Comparison of ENCODE assay signal across 10 cellular contexts in genomic region chr15:38589502-38589901, GRCh38. TPM values are rescaled to one million over a fixed set of nuclear protein-coding genes. Genes with fewer than 3 reads are reported as not detected.
DNase-seq lines count a peak whose midpoint lies in the region; ATAC-seq, FAIRE-seq and TF ChIP-seq lines count a peak whose summit lies in the region.
"Had no signal": no experiment of that assay in that cellular context is flagged by ENCODE, and none has a peak within 500 bp of the region (broad histone marks: within the 10 kb centered on the region; RNA-seq: fewer than 3 reads in every experiment).

No MANE protein-coding gene starts in this region.

- no peaks in the 10 kb centered on the region for H3K9me3 ChIP-seq in small intestine (ENCODE audit: control insufficient read depth, low read depth)
- H3K9me3 ChIP-seq: ascending aorta had no signal

- CTCF ChIA-PET in WTC11 (lab: Charles Lee) = interaction anchor here (0.6 to 3.7 kb wide), 3 partner anchors 25 to 149 kb away, joined by 3 to 19 read pairs (median 5); no protein-coding TSS in a partner anchor

- no peak for ATAC-seq in WTC11

- H3K9me3 Mint-ChIP-seq in WTC11 = peaks cover 11% of the 10 kb centered on the region

- H3K4me1 Mint-ChIP-seq in WTC11 = no peaks in the 10 kb centered on the region

- H3K4me1 ChIP-seq in small intestine (ENCODE audit: control insufficient read depth in 2 of 2, insufficient read depth in 1 of 2, low read depth in 1 of 2, low read length in 1 of 2) = no peaks in the 10 kb centered on the region
- H3K4me1 ChIP-seq: ascending aorta had no signal

- no peak overlapping the region for H3K27ac Mint-ChIP-seq in WTC11

- H3K36me3 ChIP-seq in brain microvascular endothelial cell (replicated peaks) (no peaks in the 10 kb centered on the region), small intestine (ENCODE audit: control insufficient read depth in 2 of 2, insufficient read depth in 2 of 2, low read length in 2 of 2) (no peaks in the 10 kb centered on the region)
- H3K36me3 ChIP-seq: ascending aorta had no signal

- H3K4me3 ChIP-seq in brain microvascular endothelial cell (ENCODE audit: low read depth, low read length) = no peak overlapping the region
- no peak overlapping the region for H3K4me3 ChIP-seq in small intestine (ENCODE audit: low read depth in 1 of 2, low read length in 2 of 2)
- H3K4me3 ChIP-seq: ascending aorta had no signal

- in situ Hi-C loops in brain microvascular endothelial cell (cut with HindIII; ENCODE audit: low pct_ligation_motif_present, low sequenced_read_pairs) = no loop called here

- WGBS in small intestine, 3 donors = 42 to 60% (median 59%) methylated on average over 4 of the region's 4 CpGs

- no peak overlapping the region for H3K27ac ChIP-seq in brain microvascular endothelial cell
- H3K27ac ChIP-seq in small intestine (ENCODE audit: low read depth in 1 of 2, low read length in 1 of 2) = no peak overlapping the region
- H3K27ac ChIP-seq: ascending aorta had no signal

- no peak for FAIRE-seq in small intestine (lab: Jason Lieb, UNC)
- FAIRE-seq: GM18507 had no signal

- POLR2A ChIA-PET in WTC11 (lab: Charles Lee) = no interaction called here

- DNase-seq in ELR (ENCODE audit: low read depth) (peak; percentile 75), M059J (ENCODE audit: low read depth) (peak; percentile 75), brain microvascular endothelial cell (peak; percentile 57), non-pigmented ciliary epithelial cell (ENCODE audit: low read depth) (peak; percentile 55), NCI-H146 treated with DMSO at 0.1 percent for 48 hours (lab: John Stamatoyannopoulos, UW; ENCODE audit: unreplicated experiment) (no peak), WTC11 (ENCODE audit: low spot score) (no peak), small intestine (no peak)
- DNase-seq: NCI-H1105 treated with DMSO at 0.1 percent for 48 hours had no signal

- H3K27me3 ChIP-seq in brain microvascular endothelial cell (replicated peaks) (peaks cover 3% of the 10 kb centered on the region), small intestine (ENCODE audit: control insufficient read depth in 2 of 2, insufficient read depth in 2 of 2, low read length in 2 of 2) (no peaks in the 10 kb centered on the region)
- H3K27me3 ChIP-seq: ascending aorta had no signal

- no peaks in the 10 kb centered on the region for H3K36me3 Mint-ChIP-seq in WTC11

- H3K27me3 Mint-ChIP-seq in WTC11 (ENCODE audit: low read depth) = peaks cover 5% of the 10 kb centered on the region

- no peak for TF ChIP-seq CTCF in brain microvascular endothelial cell (IDR thresholded peaks at IDR 0.05; ENCODE audit: low read depth, low read length, missing control alignments)
- TF ChIP-seq CTCF in WTC11 (IDR thresholded peaks at IDR 0.05) = no peak

- H3K4me3 Mint-ChIP-seq in WTC11 = no peak overlapping the region

TF ChIP-seq in WTC11, 78 proteins besides CTCF, POLR2A, EP300 and RAD21:
- TF ChIP-seq TP53 (CRISPR knock-in tag; IDR thresholded peaks at IDR 0.05) (no peak), FOXJ3 (CRISPR knock-in tag; IDR thresholded peaks at IDR 0.05; ENCODE audit: borderline replicate concordance) (no peak), FOXK1 (CRISPR knock-in tag; IDR thresholded peaks at IDR 0.05) (no peak), TCF7 (CRISPR knock-in tag; IDR thresholded peaks at IDR 0.05; ENCODE audit: low read depth) (no peak), ELF4 (CRISPR knock-in tag; IDR thresholded peaks at IDR 0.05; ENCODE audit: low read depth) (no peak), ZNF281 (CRISPR knock-in tag; IDR thresholded peaks at IDR 0.05) (no peak), RORB (CRISPR knock-in tag; IDR thresholded peaks at IDR 0.05) (no peak), ZNF219 (CRISPR knock-in tag; IDR thresholded peaks at IDR 0.05; ENCODE audit: borderline replicate concordance) (no peak), NR1H2 (CRISPR knock-in tag; IDR thresholded peaks at IDR 0.05) (no peak), EMX1 (CRISPR knock-in tag; IDR thresholded peaks at IDR 0.05) (no peak), ZMAT4 (CRISPR knock-in tag; IDR thresholded peaks at IDR 0.05) (no peak), ZNF512 (CRISPR knock-in tag; IDR thresholded peaks at IDR 0.05; ENCODE audit: borderline replicate concordance) (no peak), ATF2 (CRISPR knock-in tag; IDR thresholded peaks at IDR 0.05; ENCODE audit: borderline replicate concordance, low read depth) (no peak), CBFB (CRISPR knock-in tag; IDR thresholded peaks at IDR 0.05; ENCODE audit: low read depth) (no peak), ZNF121 (CRISPR knock-in tag; IDR thresholded peaks at IDR 0.05) (no peak), FOXP4 (CRISPR knock-in tag; IDR thresholded peaks at IDR 0.05) (no peak)

RNA-seq across cellular contexts. Expression of gene RASGRP1, which starts 24.9 kb away (rescaled TPM):
- total RNA-seq in M059J (2014; rRNA removed; shearing (Covaris generic)) = 0.22 and 0.52 TPM in 2 replicates
- total RNA-seq in WTC11 (2021) = 2.7 to 2.8 TPM (median 2.7 TPM) in 3 replicates
- polyA plus RNA-seq in small intestine = under 1 TPM; 0.45 to 0.64 (median 0.54) TPM
- total RNA-seq: ascending aorta had no signal

Comparison
In these comparisons a context has a peak if more than half of its experiments do, and no peak if none do; other contexts are left out.
1. DNase-seq: peak in ELR (single experiment), M059J (single experiment), brain microvascular endothelial cell (single experiment) and non-pigmented ciliary epithelial cell (single experiment); none in NCI-H146 treated with DMSO at 0.1 percent for 48 hours (single experiment), WTC11 (single experiment) and small intestine (single experiment).